In genomic region chr4:104728380-104729122, GRCh38 we compare ENCODE assay signal across 12 cellular contexts.
DNase-seq lines count a peak whose midpoint lies in the region; ATAC-seq and TF ChIP-seq lines count a peak whose summit lies in the region.
"Had no signal": no experiment of that assay in that cellular context is flagged by ENCODE, and none has a peak within 500 bp of the region (broad histone marks: within the 10 kb centered on the region; RNA-seq: fewer than 3 reads in every experiment).

No MANE protein-coding gene starts in this region.

- no peaks in the 10 kb centered on the region for H3K36me3 Mint-ChIP-seq in activated naive CD4-positive, alpha-beta T cell treated with anti-CD3 and anti-CD28 coated beads, Interleukin-2, amount 50 U/mL, for 72 hours
- H3K36me3 Mint-ChIP-seq in activated naive CD4-positive, alpha-beta T cell treated with anti-CD3 and anti-CD28 coated beads for 36 hours (ENCODE audit: low read depth), result no peaks in the 10 kb centered on the region
- no peaks in the 10 kb centered on the region for H3K36me3 Mint-ChIP-seq in progenitor cell of endocrine pancreas (ENCODE audit: insufficient read depth)

- TF ChIP-seq CTCF in Panc1 (IDR thresholded peaks at IDR 0.05) (no peak), fibroblast of villous mesenchyme (IDR thresholded peaks at IDR 0.05; ENCODE audit: insufficient read depth, low read depth, low read length) (no peak), progenitor cell of endocrine pancreas (IDR thresholded peaks at IDR 0.05; ENCODE audit: unreplicated experiment) (no peak)

- no peaks in the 10 kb centered on the region for H3K27me3 ChIP-seq in Panc1 (ENCODE audit: control insufficient read depth, insufficient read depth, low read length)

- no peak overlapping the region for H3K4me3 Mint-ChIP-seq in activated naive CD4-positive, alpha-beta T cell treated with anti-CD3 and anti-CD28 coated beads for 36 hours
- no peak overlapping the region for H3K4me3 Mint-ChIP-seq in progenitor cell of endocrine pancreas (ENCODE audit: low read depth)

- no peaks in the 10 kb centered on the region for H3K9me3 ChIP-seq in Panc1 (ENCODE audit: control insufficient read depth, insufficient read depth, low read depth, low read length)

- no TSS peak for BruUV-seq in Panc1 (replicated peaks; lab: Mats Ljungman, UMichigan)

- H3K27me3 Mint-ChIP-seq in activated naive CD4-positive, alpha-beta T cell treated with anti-CD3 and anti-CD28 coated beads for 36 hours (ENCODE audit: low read depth), result no peaks in the 10 kb centered on the region
- no peaks in the 10 kb centered on the region for H3K27me3 Mint-ChIP-seq in progenitor cell of endocrine pancreas

- peaks cover 0 to 5% of the 10 kb centered on the region in 2 donors for H3K9me3 Mint-ChIP-seq in activated naive CD4-positive, alpha-beta T cell treated with anti-CD3 and anti-CD28 coated beads, Interleukin-2, amount 50 U/mL, for 72 hours
- no peaks in the 10 kb centered on the region for H3K9me3 Mint-ChIP-seq in activated naive CD4-positive, alpha-beta T cell treated with anti-CD3 and anti-CD28 coated beads for 36 hours
- H3K9me3 Mint-ChIP-seq in progenitor cell of endocrine pancreas (ENCODE audit: low read depth), result no peaks in the 10 kb centered on the region

- H3K4me3 ChIP-seq in Panc1 (ENCODE audit: low read depth in 2 of 2, low read length in 2 of 2), result no peak overlapping the region
- H3K4me3 ChIP-seq in fibroblast of villous mesenchyme (ENCODE audit: low read depth, low read length), result no peak overlapping the region
- H3K4me3 ChIP-seq: coronary artery had no signal

- no peak overlapping the region for H3K27ac Mint-ChIP-seq in activated naive CD4-positive, alpha-beta T cell treated with anti-CD3 and anti-CD28 coated beads, Interleukin-2, amount 50 U/mL, for 72 hours
- no peak overlapping the region for H3K27ac Mint-ChIP-seq in activated naive CD4-positive, alpha-beta T cell treated with anti-CD3 and anti-CD28 coated beads for 36 hours
- no peak overlapping the region for H3K27ac Mint-ChIP-seq in progenitor cell of endocrine pancreas

- in situ Hi-C loops in Panc1 (cut with HindIII; ENCODE audit: low pct_unique_long_range_greater_than_20kb, low sequenced_read_pairs), result no loop called here

- no peaks in the 10 kb centered on the region for H3K36me3 ChIP-seq in Panc1 (ENCODE audit: control insufficient read depth, insufficient read depth, low read length)

- H3K4me1 Mint-ChIP-seq in activated naive CD4-positive, alpha-beta T cell treated with anti-CD3 and anti-CD28 coated beads for 36 hours (ENCODE audit: low read depth), result peaks cover 2% of the 10 kb centered on the region
- H3K4me1 Mint-ChIP-seq in progenitor cell of endocrine pancreas (ENCODE audit: low read depth), result peaks cover 2% of the 10 kb centered on the region

- POLR2A ChIA-PET in Panc1 (lab: Charles Lee), result no interaction called here

- peak; percentile 34 to 86 for ATAC-seq in activated naive CD4-positive, alpha-beta T cell treated with anti-CD3 and anti-CD28 coated beads, Interleukin-2, amount 50 U/mL, for 72 hours
- ATAC-seq in Panc1, result peak; percentile 99
- ATAC-seq: right cardiac atrium had no signal

- CTCF ChIA-PET in activated naive CD4-positive, alpha-beta T cell treated with anti-CD3 and anti-CD28 coated beads for 36 hours (lab: Charles Lee), result no interaction called here
- CTCF ChIA-PET in Panc1 (lab: Charles Lee), result no interaction called here

- no peak overlapping the region for H3K27ac ChIP-seq in Panc1 (ENCODE audit: low read length)
- H3K27ac ChIP-seq: coronary artery had no signal

- intact Hi-C loops in activated naive CD4-positive, alpha-beta T cell treated with anti-CD3 and anti-CD28 coated beads for 36 hours (cut with micrococcal nuclease), result no loop called here
- intact Hi-C loops in Panc1 (cut with micrococcal nuclease; ENCODE audit: unreplicated experiment), result no loop called here

- H3K4me1 ChIP-seq in Panc1 (ENCODE audit: control insufficient read depth, insufficient read depth, low read length), result no peaks in the 10 kb centered on the region

- DNase-seq in activated naive CD4-positive, alpha-beta T cell treated with anti-CD3 and anti-CD28 coated beads, Interleukin-2, amount 50 U/mL, for 72 hours (ENCODE audit: low spot score in 2 of 2), result no peak
- DNase-seq in activated naive CD4-positive, alpha-beta T cell treated with anti-CD3 and anti-CD28 coated beads for 36 hours, result no peak
- DNase-seq in Panc1 (ENCODE audit: low read depth, low spot score), result peak; percentile 79
- peak; percentile 29 for DNase-seq in fibroblast of villous mesenchyme (ENCODE audit: low read depth)
- DNase-seq in superior temporal gyrus (ENCODE audit: extremely low spot score), result peak; percentile 26
- no peak for DNase-seq in DMS153 treated with DMSO at 0.1 percent for 48 hours (lab: John Stamatoyannopoulos, UW; ENCODE audit: unreplicated experiment)
- DNase-seq in dedifferentiated amniotic fluid mesenchymal stem cell (ENCODE audit: extremely low spot score), result no peak
- no peak for DNase-seq in progenitor cell of endocrine pancreas (ENCODE audit: low spot score, unreplicated experiment)
- DNase-seq: NCI-H1417, right cardiac atrium, SHP77 treated with DMSO at 0.1 percent for 48 hours had no signal

Comparison
In these comparisons a context has a peak if more than half of its experiments do, and no peak if none do; other contexts are left out.
1. DNase-seq: peak in Panc1 (single experiment), fibroblast of villous mesenchyme (single experiment) and superior temporal gyrus (single experiment); none in activated naive CD4-positive, alpha-beta T cell treated with anti-CD3 and anti-CD28 coated beads, Interleukin-2, amount 50 U/mL, for 72 hours (0 of 2), activated naive CD4-positive, alpha-beta T cell treated with anti-CD3 and anti-CD28 coated beads for 36 hours (single experiment), DMS153 treated with DMSO at 0.1 percent for 48 hours (single experiment), dedifferentiated amniotic fluid mesenchymal stem cell (single experiment) and progenitor cell of endocrine pancreas (single experiment).